19 cellular contexts compared by ENCODE assay signal in the genomic region with DNA sequence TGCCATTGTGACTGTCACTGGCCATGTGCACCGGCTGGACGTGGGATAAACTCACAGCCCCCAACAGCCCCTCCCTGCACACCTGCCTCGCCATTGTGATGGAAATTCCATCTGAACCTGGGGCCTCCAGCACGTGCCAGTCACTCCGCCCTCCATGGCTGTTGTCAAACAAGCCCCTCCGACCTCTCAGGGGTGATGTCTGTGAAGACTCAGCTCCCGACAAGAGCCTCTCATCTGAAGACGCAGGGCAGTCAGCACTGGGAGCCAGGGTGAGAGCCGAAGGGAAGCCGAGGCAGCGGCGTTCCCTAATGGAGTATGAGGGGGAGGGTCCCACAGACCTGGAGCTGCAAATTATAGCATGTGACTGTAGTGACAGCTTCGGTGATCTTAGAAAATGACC. TPM values are rescaled to one million over a fixed set of nuclear protein-coding genes. Genes with fewer than 3 reads are reported as not detected.
DNase-seq lines count a peak whose midpoint lies in the region; ATAC-seq and TF ChIP-seq lines count a peak whose summit lies in the region.
"Had no signal": no experiment of that assay in that cellular context is flagged by ENCODE, and none has a peak within 500 bp of the region (broad histone marks: within the 10 kb centered on the region; RNA-seq: fewer than 3 reads in every experiment).

No MANE protein-coding gene starts in this region.

- no peak for TF ChIP-seq CTCF in H9 (conservative IDR thresholded peaks at IDR 0.05)
- TF ChIP-seq CTCF in endodermal cell (conservative IDR thresholded peaks at IDR 0.05), result no peak

- H2BK120ac ChIP-seq in H9 (ENCODE audit: low read depth, low read length, poor library complexity, severe bottlenecking) (no peak overlapping the region), neuronal stem cell (ENCODE audit: low read depth, low read length) (no peak overlapping the region)

- H2AFZ ChIP-seq in H9 (ENCODE audit: low read length), result no peak overlapping the region
- H2AFZ ChIP-seq in neuronal stem cell (ENCODE audit: low read length), result no peak overlapping the region

- H3K27ac ChIP-seq in H9 (ENCODE audit: insufficient read length, low read depth, low read length), result no peak overlapping the region
- H3K27ac ChIP-seq in endodermal cell (ENCODE audit: low read depth, low read length), result no peak overlapping the region
- H3K27ac ChIP-seq in neuronal stem cell (replicated peaks; ENCODE audit: low read length), result no peak overlapping the region
- H3K27ac ChIP-seq: C4-2B had no signal

- H3K36me3 Mint-ChIP-seq in H9 (ENCODE audit: insufficient read depth in 1 of 3, low read depth in 3 of 3), result peaks cover 0 to 2% (median 0%) of the 10 kb centered on the region in 3 experiments; a peak in 2 of 7 replicates
- no peaks in the 10 kb centered on the region for H3K36me3 Mint-ChIP-seq in endodermal cell (ENCODE audit: low read depth)

- H3K36me3 ChIP-seq in endodermal cell (ENCODE audit: control insufficient read depth, insufficient read depth, low read length) (no peaks in the 10 kb centered on the region), neuronal stem cell (replicated peaks in 1 of 2; ENCODE audit: control insufficient read depth in 2 of 2, insufficient read depth in 2 of 2, low read length in 2 of 2) (no peaks in the 10 kb centered on the region)

- no peaks in the 10 kb centered on the region for H3K79me2 ChIP-seq in H9 (ENCODE audit: insufficient read depth, low read length)

- H4K20me1 ChIP-seq in H9 (ENCODE audit: control insufficient read depth, insufficient read depth, insufficient read length), result no peaks in the 10 kb centered on the region

- H3K23ac ChIP-seq in H9 (ENCODE audit: insufficient read length, low read depth, low read length) (no peak overlapping the region), neuronal stem cell (ENCODE audit: low read depth, low read length, poor library complexity) (no peak overlapping the region)

- no peaks in the 10 kb centered on the region for H3K79me1 ChIP-seq in H9 (ENCODE audit: insufficient read depth, low read depth, low read length, poor library complexity, severe bottlenecking)
- no peaks in the 10 kb centered on the region for H3K79me1 ChIP-seq in neuronal stem cell (ENCODE audit: low read depth, low read length)

- DNase-seq in COLO668 (lab: John Stamatoyannopoulos, UW; ENCODE audit: unreplicated experiment) (peak; percentile 40), H9 (no peak), endodermal cell (peak; percentile 52), neuronal stem cell (ENCODE audit: low spot score) (no peak), GDM1 (lab: John Stamatoyannopoulos, UW) (no peak), UCSD-AML1 (lab: John Stamatoyannopoulos, UW; ENCODE audit: unreplicated experiment) (no peak)
- DNase-seq: DMS153, EL, HCEC 1CT, MV-4-11, NCI-H1417, NCI-H2029 treated with DMSO at 0.1 percent for 48 hours, NCI-H2171 treated with DMSO at 0.1 percent for 48 hours, NCI-H446 treated with DMSO at 0.1 percent for 48 hours, NCI-H82, PC-3 had no signal

- no peak overlapping the region for H4K5ac ChIP-seq in H9 (ENCODE audit: insufficient read length, low read depth, low read length)

- no peak overlapping the region for H2BK15ac ChIP-seq in H9 (ENCODE audit: low read depth, low read length)
- peak overlapping the region; percentile 5 for H2BK15ac ChIP-seq in neuronal stem cell (ENCODE audit: low read length)

- no CpG with 5 or more reads among the region's 13 CpGs for WGBS in H9 (ENCODE audit: extremely low coverage, insufficient read length, low lambda C conversion rate)
- 78 to 83% methylated on average over 9 to 13 of the region's 13 CpGs for WGBS in endodermal cell (ENCODE audit: insufficient coverage in 1 of 2, insufficient read length in 1 of 2), 2 experiments
- WGBS in neuronal stem cell (ENCODE audit: extremely low coverage in 2 of 2, insufficient read length in 2 of 2, insufficient replicate concordance in 1 of 2), 2 donors, result no CpG with 5 or more reads among the region's 13 CpGs

- no peak overlapping the region for H2BK20ac ChIP-seq in H9 (ENCODE audit: low read depth, low read length, poor library complexity, severe bottlenecking)

- H3K4me3 ChIP-seq in endodermal cell (ENCODE audit: low read length), result no peak overlapping the region
- H3K4me3 ChIP-seq in neuronal stem cell (ENCODE audit: low read length in 2 of 2), result no peak overlapping the region

- H3K27ac Mint-ChIP-seq in H9 (no peak overlapping the region; a peak in 1 of 7 replicates), endodermal cell (no peak overlapping the region)

- peaks cover 43 to 60% of the 10 kb centered on the region in 2 experiments for H3K4me1 Mint-ChIP-seq in H9
- H3K4me1 Mint-ChIP-seq in endodermal cell, result peaks cover 14% of the 10 kb centered on the region

- no peaks in the 10 kb centered on the region for H3K27me3 ChIP-seq in H9 (ENCODE audit: insufficient read depth, low read length)
- no peaks in the 10 kb centered on the region for H3K27me3 ChIP-seq in endodermal cell (ENCODE audit: control insufficient read depth, insufficient read depth, low read length, poor library complexity, severe bottlenecking)
- no peaks in the 10 kb centered on the region for H3K27me3 ChIP-seq in neuronal stem cell (ENCODE audit: control insufficient read depth in 3 of 3, insufficient read depth in 3 of 3, low read depth in 1 of 3, low read length in 3 of 3)

- H3K4ac ChIP-seq in H9 (ENCODE audit: low read depth, low read length) (no peak overlapping the region), neuronal stem cell (ENCODE audit: low read length) (no peak overlapping the region)

- ATAC-seq in HG02798 (IDR thresholded peaks at IDR 0.05; ENCODE audit: poor library complexity, unreplicated experiment), result no peak
- ATAC-seq: PC-3 had no signal

- no peak overlapping the region for H3K9ac ChIP-seq in H9 (ENCODE audit: extremely low read depth, insufficient read length, low read length)
- no peak overlapping the region for H3K9ac ChIP-seq in endodermal cell (ENCODE audit: extremely low read depth, low read length, poor library complexity, severe bottlenecking)
- no peak overlapping the region for H3K9ac ChIP-seq in neuronal stem cell (ENCODE audit: low read depth, low read length, poor library complexity)

- H3K4me2 ChIP-seq in H9 (ENCODE audit: insufficient read depth, insufficient read length, low read length), result no peak overlapping the region
- no peak overlapping the region for H3K4me2 ChIP-seq in neuronal stem cell (ENCODE audit: insufficient read depth, low read length, poor library complexity, severe bottlenecking)

- H3K4me3 Mint-ChIP-seq in H9 (no peak overlapping the region; a peak in 1 of 5 replicates), endodermal cell (no peak overlapping the region)

- H4K91ac ChIP-seq in H9 (ENCODE audit: insufficient read length, low read depth, low read length), result no peak overlapping the region
- H4K91ac ChIP-seq in neuronal stem cell (ENCODE audit: low read depth, low read length, poor library complexity), result no peak overlapping the region

- no peak overlapping the region for H3K56ac ChIP-seq in H9 (ENCODE audit: insufficient read length, low read depth, low read length)

- peaks cover 6% of the 10 kb centered on the region; the same call in 1 of the 2 replicates for H3K4me1 ChIP-seq in H9 (ENCODE audit: insufficient read depth, low read length)
- H3K4me1 ChIP-seq in endodermal cell (ENCODE audit: control insufficient read depth, insufficient read depth, low read length), result no peaks in the 10 kb centered on the region
- peaks cover 23 to 25% of the 10 kb centered on the region in 2 donors for H3K4me1 ChIP-seq in neuronal stem cell (ENCODE audit: control insufficient read depth in 2 of 2, insufficient read depth in 1 of 2, low read depth in 1 of 2, low read length in 2 of 2)

- H3T11ph ChIP-seq in H9 (ENCODE audit: low read length), result no peak overlapping the region

- no peak overlapping the region for H3K18ac ChIP-seq in H9 (ENCODE audit: insufficient read length, low read depth, low read length)
- no peak overlapping the region for H3K18ac ChIP-seq in neuronal stem cell (ENCODE audit: low read length)

- peaks cover 3% of the 10 kb centered on the region for H3K27me3 Mint-ChIP-seq in H9 (ENCODE audit: low read depth)
- H3K27me3 Mint-ChIP-seq in endodermal cell (ENCODE audit: insufficient read depth), result no peaks in the 10 kb centered on the region

- H4K8ac ChIP-seq in H9 (replicated peaks; ENCODE audit: insufficient read length, low read depth, low read length) (no peak overlapping the region), neuronal stem cell (ENCODE audit: low read depth, low read length) (no peak overlapping the region)

- H2AK5ac ChIP-seq in H9 (ENCODE audit: insufficient read length, low read length) (no peak overlapping the region), neuronal stem cell (ENCODE audit: low read depth, low read length) (peak overlapping the region; percentile 95)

- H2BK5ac ChIP-seq in H9 (ENCODE audit: insufficient read length, low read length), result no peak overlapping the region
- peak overlapping the region; percentile 27 for H2BK5ac ChIP-seq in neuronal stem cell (ENCODE audit: low read length)

- H3K14ac ChIP-seq in H9 (ENCODE audit: insufficient read depth, low read length) (peak overlapping the region; percentile 53), neuronal stem cell (ENCODE audit: low read length) (no peak overlapping the region)

- H3K9me3 ChIP-seq in H9 (ENCODE audit: control insufficient read depth, low read depth, low read length) (no peaks in the 10 kb centered on the region), endodermal cell (ENCODE audit: control insufficient read depth, low read length) (no peaks in the 10 kb centered on the region), neuronal stem cell (replicated peaks in 1 of 2; ENCODE audit: control insufficient read depth in 2 of 2, insufficient read depth in 1 of 2, low read depth in 1 of 2, low read length in 2 of 2) (no peaks in the 10 kb centered on the region)

- H3K9me3 Mint-ChIP-seq in H9, result no peaks in the 10 kb centered on the region; a peak in 1 of 5 replicates
- H3K9me3 Mint-ChIP-seq in endodermal cell, result no peaks in the 10 kb centered on the region

- no peak overlapping the region for H2BK12ac ChIP-seq in H9 (ENCODE audit: insufficient read length, low read depth, low read length)
- peak overlapping the region; percentile 51 for H2BK12ac ChIP-seq in neuronal stem cell (ENCODE audit: low read length)

- H3K23me2 ChIP-seq in H9 (ENCODE audit: insufficient read length, low read depth, low read length, poor library complexity, severe bottlenecking), result no peaks in the 10 kb centered on the region

RNA-seq across cellular contexts. Expression of a gene that starts 1.4 kb away (rescaled TPM):
- total RNA-seq in H9 (2021) (not detected in 2 replicates), endodermal cell (not detected)
- polyA plus RNA-seq in endodermal cell (2013, experiment 1 of 2), result not detected
- not detected for polyA plus RNA-seq in endodermal cell (2013, experiment 2 of 2)
- not detected for polyA plus RNA-seq in neuronal stem cell (2013, experiment 1 of 2)
- not detected for polyA plus RNA-seq in neuronal stem cell (2013, experiment 2 of 2)
- total RNA-seq: PC-3, SK-MEL-5 had no signal

RNA-seq across cellular contexts. Expression of a gene that starts 5.9 kb away (rescaled TPM):
- total RNA-seq in H9 (2021) (not detected in 2 replicates), endodermal cell (not detected)
- polyA plus RNA-seq in endodermal cell (2013, experiment 1 of 2), result not detected
- polyA plus RNA-seq in endodermal cell (2013, experiment 2 of 2), result not detected
- polyA plus RNA-seq in neuronal stem cell (2013, experiment 1 of 2), result not detected
- not detected for polyA plus RNA-seq in neuronal stem cell (2013, experiment 2 of 2)
- total RNA-seq: PC-3, SK-MEL-5 had no signal

RNA-seq across cellular contexts. Expression of a gene that starts 12.7 kb away (rescaled TPM):
- total RNA-seq in H9 (2021) (not detected in 2 replicates), endodermal cell (not detected)
- polyA plus RNA-seq in endodermal cell (2013, experiment 1 of 2), result not detected
- not detected for polyA plus RNA-seq in endodermal cell (2013, experiment 2 of 2)
- polyA plus RNA-seq in neuronal stem cell (2013, experiment 1 of 2), result not detected
- polyA plus RNA-seq in neuronal stem cell (2013, experiment 2 of 2), result not detected
- total RNA-seq: PC-3, SK-MEL-5 had no signal

RNA-seq across cellular contexts. Expression of a gene that starts 20.8 kb away (rescaled TPM):
- not detected in 2 replicates for total RNA-seq in H9 (2021)
- total RNA-seq in endodermal cell, result not detected
- not detected for polyA plus RNA-seq in endodermal cell (2013, experiment 1 of 2)
- not detected for polyA plus RNA-seq in endodermal cell (2013, experiment 2 of 2)
- not detected for polyA plus RNA-seq in neuronal stem cell (2013, experiment 1 of 2)
- 0.01 TPM for polyA plus RNA-seq in neuronal stem cell (2013, experiment 2 of 2)
- total RNA-seq: PC-3, SK-MEL-5 had no signal

RNA-seq across cellular contexts. Expression of a gene that starts 27.7 kb away (rescaled TPM):
- total RNA-seq in H9 (2021) (not detected in 2 replicates), endodermal cell (not detected)
- polyA plus RNA-seq in endodermal cell (2013, experiment 1 of 2), result not detected
- polyA plus RNA-seq in endodermal cell (2013, experiment 2 of 2), result not detected
- polyA plus RNA-seq in neuronal stem cell (2013, experiment 1 of 2), result not detected
- not detected for polyA plus RNA-seq in neuronal stem cell (2013, experiment 2 of 2)
- total RNA-seq: PC-3, SK-MEL-5 had no signal

Comparison
In these comparisons a context has a peak if more than half of its experiments do, and no peak if none do; other contexts are left out.
1. DNase-seq: peak in COLO668 (single experiment) and endodermal cell (single experiment); none in H9 (single experiment), neuronal stem cell (single experiment), GDM1 (single experiment) and UCSD-AML1 (single experiment).